Comparison of ENCODE assay signal across 8 cellular contexts in genomic region chr16:1923299-1924034, GRCh38. TPM values are rescaled to one million over a fixed set of nuclear protein-coding genes. Genes with fewer than 3 reads are reported as not detected.
DNase-seq lines count a peak whose midpoint lies in the region; ATAC-seq and TF ChIP-seq lines count a peak whose summit lies in the region.
"Had no signal": no experiment of that assay in that cellular context is flagged by ENCODE, and none has a peak within 500 bp of the region (broad histone marks: within the 10 kb centered on the region; RNA-seq: fewer than 3 reads in every experiment).

No MANE protein-coding gene starts in this region.

- no peak for DNase-seq in GM10266 (ENCODE audit: extremely low spot score)
- DNase-seq in NCI-H524 treated with DMSO at 0.1 percent for 48 hours (lab: John Stamatoyannopoulos, UW): peak; percentile 68
- peak; percentile 63 for DNase-seq in retina
- DNase-seq in ascending aorta (ENCODE audit: low spot score in 2 of 2): no peak
- DNase-seq in erythroblast (lab: John Stamatoyannopoulos, UW): no peak

- no peak for TF ChIP-seq POLR2A in erythroblast (IDR thresholded peaks at IDR 0.05; ENCODE audit: low read length)

- peak; percentile 9 for TF ChIP-seq CTCF in GM10266 (IDR thresholded peaks at IDR 0.05; ENCODE audit: control insufficient read depth, insufficient read depth, low read depth, missing control alignments)
- TF ChIP-seq CTCF in ascending aorta (IDR thresholded peaks at IDR 0.05): no peak

- intact Hi-C loops in ascending aorta (cut with DNase I): no loop called here

- no peak overlapping the region for H3K27ac ChIP-seq in ascending aorta

- H3K36me3 ChIP-seq in ascending aorta: no peaks in the 10 kb centered on the region

- peaks cover 13% of the 10 kb centered on the region for H3K27me3 ChIP-seq in ascending aorta

- H3K9me3 ChIP-seq in ascending aorta: no peaks in the 10 kb centered on the region

- ATAC-seq in esophagus mucosa: peak; percentile 65
- ATAC-seq in GM21367 (IDR thresholded peaks at IDR 0.05; ENCODE audit: unreplicated experiment): no peak

- no peaks in the 10 kb centered on the region for H3K4me1 ChIP-seq in ascending aorta

- no peak overlapping the region for H3K4me3 ChIP-seq in ascending aorta

RNA-seq across cellular contexts. Expression of gene HS3ST6, which starts 5.3 kb away (rescaled TPM):
- total RNA-seq in esophagus mucosa (1.4 TPM), ascending aorta (not detected)
- total RNA-seq: naive thymus-derived CD8-positive, alpha-beta T cell had no signal

RNA-seq across cellular contexts. Expression of gene MSRB1, which starts 19.5 kb away (rescaled TPM):
- total RNA-seq in esophagus mucosa (44.0 TPM), ascending aorta (32.9 TPM)

RNA-seq across cellular contexts. Expression of gene RPL3L, which starts 31.0 kb away (rescaled TPM):
- 0.12 TPM for total RNA-seq in esophagus mucosa
- total RNA-seq in ascending aorta: not detected
- total RNA-seq: naive thymus-derived CD8-positive, alpha-beta T cell had no signal

RNA-seq across cellular contexts. Expression of gene NDUFB10, which starts 35.9 kb away (rescaled TPM):
- total RNA-seq in esophagus mucosa (115 TPM), ascending aorta (68.2 TPM)

RNA-seq across cellular contexts. Expression of gene RPS2, which starts 41.2 kb away (rescaled TPM):
- 3,204 TPM for total RNA-seq in esophagus mucosa
- 2,866 TPM for total RNA-seq in ascending aorta

Comparison
In these comparisons a context has a peak if more than half of its experiments do, and no peak if none do; other contexts are left out.
1. DNase-seq: peak in NCI-H524 treated with DMSO at 0.1 percent for 48 hours (single experiment) and retina (single experiment); none in GM10266 (single experiment), ascending aorta (0 of 2) and erythroblast (0 of 2).